9 cellular contexts compared by ENCODE assay signal in the genomic region with DNA sequence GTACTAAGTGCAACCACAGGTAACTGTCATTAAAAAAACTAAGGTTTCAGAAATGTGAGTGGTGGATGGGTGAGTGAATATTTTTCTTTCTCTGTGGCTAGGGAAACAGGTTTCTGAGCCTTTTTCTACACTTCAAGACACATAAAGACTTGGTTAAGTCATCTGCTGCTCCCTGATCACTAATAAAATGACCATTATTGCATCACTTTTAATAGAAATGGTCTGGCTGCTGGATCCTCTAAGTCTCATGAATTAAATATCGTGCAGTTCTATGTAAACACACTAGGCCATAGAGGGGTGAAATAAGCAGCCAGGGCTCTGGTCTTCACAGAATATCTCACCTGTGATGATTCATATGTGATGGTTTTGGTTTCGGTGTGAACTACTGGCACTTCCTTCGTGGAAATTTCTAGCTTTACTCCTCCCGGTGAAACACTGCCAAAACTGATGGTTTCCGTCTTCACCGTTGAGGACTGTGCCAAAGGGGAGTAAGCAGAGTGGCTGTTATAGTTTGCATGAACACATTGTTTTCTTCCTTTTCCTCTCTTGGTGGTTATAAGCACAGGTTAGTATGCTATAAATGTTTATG.
"Had no signal": no experiment of that assay in that cellular context is flagged by ENCODE, and none has a peak within 500 bp of the region (broad histone marks: within the 10 kb centered on the region; RNA-seq: fewer than 3 reads in every experiment).

No MANE protein-coding gene starts in this region.

- H3K9me3 ChIP-seq: gastrocnemius medialis, heart left ventricle, sigmoid colon, spleen had no signal

- H3K9me3 Mint-ChIP-seq: endodermal cell, nephron progenitor cell had no signal

- H3K4me3 ChIP-seq: gastrocnemius medialis, heart left ventricle, sigmoid colon, spleen had no signal

- H3K27ac ChIP-seq: gastrocnemius medialis, heart left ventricle, sigmoid colon, spleen had no signal

- H3K27me3 ChIP-seq: gastrocnemius medialis, heart left ventricle, sigmoid colon, spleen had no signal

- H3K4me1 ChIP-seq: gastrocnemius medialis, heart left ventricle, sigmoid colon, spleen had no signal

- H3K36me3 ChIP-seq: gastrocnemius medialis had no signal

- H3K27ac Mint-ChIP-seq: activated CD8-positive, alpha-beta T cell treated with anti-CD3 and anti-CD28 coated beads, Interleukin-2, amount 10 ng/mL, durations not matched to agents 7 days and 5 days; endodermal cell; nephron progenitor cell had no signal

- FAIRE-seq: bronchial epithelial cell had no signal

- ATAC-seq: activated CD8-positive, alpha-beta T cell treated with anti-CD3 and anti-CD28 coated beads, Interleukin-2, amount 10 ng/mL, durations not matched to agents 7 days and 5 days; gastrocnemius medialis; heart left ventricle had no signal

- H3K4me3 Mint-ChIP-seq: activated CD8-positive, alpha-beta T cell treated with anti-CD3 and anti-CD28 coated beads, Interleukin-2, amount 10 ng/mL, durations not matched to agents 7 days and 5 days; endodermal cell; nephron progenitor cell had no signal

- H3K4me1 Mint-ChIP-seq: endodermal cell, nephron progenitor cell had no signal

- DNase-seq: activated CD8-positive, alpha-beta T cell treated with anti-CD3 and anti-CD28 coated beads, Interleukin-2, amount 10 ng/mL, durations not matched to agents 7 days and 5 days; activated naive CD4-positive, alpha-beta T cell; endodermal cell; gastrocnemius medialis; heart left ventricle; nephron progenitor cell; sigmoid colon; spleen had no signal
